Comparison of ENCODE assay signal across 8 cellular contexts in the genomic region with DNA sequence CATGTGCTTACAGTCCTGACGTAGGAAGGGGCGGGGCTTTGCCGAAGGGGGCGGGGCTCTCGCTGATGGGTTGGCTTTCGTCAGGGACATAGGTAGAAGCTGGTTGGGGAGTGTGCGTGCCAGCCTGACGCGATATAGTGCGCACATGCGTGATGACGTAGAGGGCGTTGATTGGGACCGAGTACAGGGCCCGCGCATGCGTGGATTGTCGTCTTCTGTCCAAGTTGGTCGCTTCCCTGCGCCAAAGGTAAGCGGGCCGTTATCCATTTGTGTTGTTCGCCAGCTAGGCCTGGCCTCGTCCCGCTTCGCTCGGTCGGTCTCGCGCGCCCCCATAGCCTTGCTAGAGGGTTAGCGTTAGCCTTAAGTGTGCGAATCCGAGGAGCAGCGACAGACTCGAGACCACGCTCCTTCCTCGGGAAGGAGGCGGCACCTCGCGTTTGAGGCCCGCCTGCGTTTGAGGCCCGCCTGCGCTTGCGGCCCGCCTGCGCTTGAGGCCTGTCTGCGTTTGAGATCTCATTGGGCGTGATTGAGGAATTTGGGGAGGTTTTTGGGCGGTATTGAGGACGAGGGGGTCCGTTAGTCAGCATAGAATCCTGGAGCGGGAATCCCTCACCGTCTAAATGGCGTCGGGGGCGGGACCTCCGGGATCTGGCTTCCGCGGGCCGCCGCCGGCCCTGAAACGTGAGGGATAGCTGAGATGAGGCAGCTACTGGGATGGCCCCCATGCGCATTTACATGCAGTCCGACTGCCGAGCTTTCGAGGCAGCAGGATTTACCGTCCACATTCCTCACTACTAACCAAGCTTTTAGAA.
DNase-seq lines count a peak whose midpoint lies in the region; ATAC-seq lines count a peak whose summit lies in the region.

Gene XRCC6, plus strand, starts transcription at position 197 of the 812 bp plus-strand sequence. CDS start 710 bp downstream, outside the sequence.

- DNase-seq in Ammon's horn (ENCODE audit: low spot score) (peak; percentile 100), GM19238 (ENCODE audit: insufficient read length, low spot score) (peak; percentile 98), NCI-H524 treated with DMSO at 0.1 percent for 48 hours (lab: John Stamatoyannopoulos, UW) (peak; percentile 98), kidney tubule cell (ENCODE audit: low spot score) (peak; percentile 99)
- peak; percentile 100 for DNase-seq in activated CD4-positive, alpha-beta T cell treated with anti-CD3 and anti-CD28 coated beads for 4 hours
- peak; percentile 100 for DNase-seq in stimulated activated CD4-positive, alpha-beta T cell treated with anti-CD3 and anti-CD28 coated beads, Interleukin-1b, Interleukin-23, amount 100 ng/mL, for 24 hours (ENCODE audit: low read depth in 4 of 4, low spot score in 1 of 4)

- H3K27ac ChIP-seq in cingulate gyrus (ENCODE audit: low read depth, low read length): peak within 1 kb of the TSS; percentile 97

- ATAC-seq in HG03442 (IDR thresholded peaks at IDR 0.05; ENCODE audit: unreplicated experiment): peak; percentile 82

Comparison
In these comparisons a context has a peak if more than half of its experiments do, and no peak if none do; other contexts are left out.
1. Peak in every context shown above with its lines: DNase-seq, ATAC-seq and H3K27ac ChIP-seq.